9 cellular contexts compared by ENCODE assay signal in the genomic region with DNA sequence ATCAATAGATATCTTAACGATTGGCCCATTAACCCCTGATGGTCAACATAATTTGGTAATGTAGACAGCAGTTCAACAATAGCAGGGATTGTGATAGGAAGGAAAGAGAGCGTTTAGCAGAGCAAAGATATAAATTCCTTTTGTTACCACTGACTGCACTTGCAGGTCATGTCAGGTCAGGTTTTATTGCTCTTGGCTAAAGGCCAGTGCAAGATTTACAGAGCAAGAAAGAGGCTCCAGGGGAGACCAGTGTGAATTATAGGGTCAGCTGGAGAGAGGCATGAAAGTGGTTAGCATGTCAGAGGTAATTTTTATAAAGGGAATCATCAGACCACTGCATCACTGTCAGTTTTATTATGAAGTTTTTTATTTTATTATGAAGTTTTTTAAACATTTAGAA.
DNase-seq lines count a peak whose midpoint lies in the region; ATAC-seq and TF ChIP-seq lines count a peak whose summit lies in the region.
"Had no signal": no experiment of that assay in that cellular context is flagged by ENCODE, and none has a peak within 500 bp of the region (broad histone marks: within the 10 kb centered on the region; RNA-seq: fewer than 3 reads in every experiment).

No MANE protein-coding gene starts in this region.

- H3K9me3 Mint-ChIP-seq in natural killer cell treated with Interleukin-12 subunit alpha and Interleukin-12 subunit beta and Interleukin-15 and Interleukin-18, amount 100 ng/mL, for 72 hours, result peaks cover 4% of the 10 kb centered on the region
- H3K9me3 Mint-ChIP-seq: T-helper 1 cell treated with Interleukin-12 subunit alpha and Interleukin-12 subunit beta and Interleukin-4 antibody, amounts not matched to agents 30 μg/mL and 1 μg/mL, for 36 hours had no signal

- H3K36me3 ChIP-seq in RWPE2 (ENCODE audit: low read depth) (no peaks in the 10 kb centered on the region), prostate gland (no peaks in the 10 kb centered on the region)

- H3K27me3 ChIP-seq in RWPE2 (ENCODE audit: insufficient read depth, poor library complexity, severe bottlenecking) (no peaks in the 10 kb centered on the region), prostate gland (replicated peaks; ENCODE audit: insufficient read depth) (no peaks in the 10 kb centered on the region)

- intact Hi-C loops in prostate gland (cut with DNase I), result no loop called here

- H3K4me1 ChIP-seq in RWPE2 (ENCODE audit: insufficient read depth, poor library complexity, severe bottlenecking), result peaks cover 8% of the 10 kb centered on the region
- no peaks in the 10 kb centered on the region for H3K4me1 ChIP-seq in prostate gland (replicated peaks)

- no peaks in the 10 kb centered on the region for H3K36me3 Mint-ChIP-seq in natural killer cell treated with Interleukin-12 subunit alpha and Interleukin-12 subunit beta and Interleukin-15 and Interleukin-18, amount 100 ng/mL, for 72 hours

- H3K4me3 ChIP-seq in AG09309 (ENCODE audit: control insufficient read depth, low read depth, low read length) (no peak overlapping the region), HFF-Myc (replicated peaks; ENCODE audit: low read depth, low read length) (no peak overlapping the region), RWPE2 (ENCODE audit: severe bottlenecking) (no peak overlapping the region), prostate gland (no peak overlapping the region)

- peak; percentile 53; the same call in 2 of the 3 replicates for ATAC-seq in RWPE2 (ENCODE audit: low read depth)
- ATAC-seq in HG02798 (IDR thresholded peaks at IDR 0.05; ENCODE audit: poor library complexity, unreplicated experiment), result no peak
- no peak for ATAC-seq in natural killer cell treated with Interleukin-12 subunit alpha and Interleukin-12 subunit beta and Interleukin-15 and Interleukin-18, amount 100 ng/mL, for 72 hours
- ATAC-seq in GM19452 (IDR thresholded peaks at IDR 0.05; ENCODE audit: unreplicated experiment), result no peak

- H3K27ac Mint-ChIP-seq in natural killer cell treated with Interleukin-12 subunit alpha and Interleukin-12 subunit beta and Interleukin-15 and Interleukin-18, amount 100 ng/mL, for 72 hours, result no peak overlapping the region
- H3K27ac Mint-ChIP-seq: T-helper 1 cell treated with Interleukin-12 subunit alpha and Interleukin-12 subunit beta and Interleukin-4 antibody, amounts not matched to agents 30 μg/mL and 1 μg/mL, for 36 hours had no signal

- no peak for TF ChIP-seq CTCF in AG09309 (IDR thresholded peaks at IDR 0.05; ENCODE audit: control insufficient read depth, insufficient read depth, low read depth, low read length, missing control alignments)
- no peak for TF ChIP-seq CTCF in HFF-Myc (IDR thresholded peaks at IDR 0.05; ENCODE audit: low read depth, low read length, missing control alignments)
- TF ChIP-seq CTCF in RWPE2 (IDR thresholded peaks at IDR 0.05; ENCODE audit: poor library complexity, severe bottlenecking), result no peak
- TF ChIP-seq CTCF in prostate gland (IDR thresholded peaks at IDR 0.05), result no peak

- no peak for TF ChIP-seq POLR2A in prostate gland (IDR thresholded peaks at IDR 0.05)

- no peaks in the 10 kb centered on the region for H3K9me3 ChIP-seq in RWPE2 (ENCODE audit: severe bottlenecking)
- no peaks in the 10 kb centered on the region for H3K9me3 ChIP-seq in prostate gland

- 3% methylated on average over 2 of the region's 2 CpGs for WGBS in prostate gland

- DNase-seq in AG09309 (ENCODE audit: low read depth) (peak; percentile 27), HFF-Myc (ENCODE audit: extremely low read depth, low read depth) (peak; percentile 19), RWPE2 (ENCODE audit: low spot score) (no peak), fibroblast of the conjunctiva (ENCODE audit: low read depth) (peak; percentile 9), prostate gland (ENCODE audit: low spot score) (no peak)
- no peak for DNase-seq in natural killer cell treated with Interleukin-12 subunit alpha and Interleukin-12 subunit beta and Interleukin-15 and Interleukin-18, amount 100 ng/mL, for 72 hours (ENCODE audit: low spot score)

- peaks cover 5 to 16% of the 10 kb centered on the region in 2 donors for H3K27me3 Mint-ChIP-seq in natural killer cell treated with Interleukin-12 subunit alpha and Interleukin-12 subunit beta and Interleukin-15 and Interleukin-18, amount 100 ng/mL, for 72 hours

- no peak overlapping the region for H3K4me3 Mint-ChIP-seq in natural killer cell treated with Interleukin-12 subunit alpha and Interleukin-12 subunit beta and Interleukin-15 and Interleukin-18, amount 100 ng/mL, for 72 hours
- H3K4me3 Mint-ChIP-seq: T-helper 1 cell treated with Interleukin-12 subunit alpha and Interleukin-12 subunit beta and Interleukin-4 antibody, amounts not matched to agents 30 μg/mL and 1 μg/mL, for 36 hours had no signal

- no peaks in the 10 kb centered on the region for H3K4me1 Mint-ChIP-seq in natural killer cell treated with Interleukin-12 subunit alpha and Interleukin-12 subunit beta and Interleukin-15 and Interleukin-18, amount 100 ng/mL, for 72 hours (ENCODE audit: low read depth in 2 of 2)

- H3K27ac ChIP-seq in RWPE2 (ENCODE audit: poor library complexity, severe bottlenecking) (no peak overlapping the region), prostate gland (no peak overlapping the region)

Comparison
In these comparisons a context has a peak if more than half of its experiments do, and no peak if none do; other contexts are left out.
1. DNase-seq: peak in AG09309 (single experiment), HFF-Myc (single experiment) and fibroblast of the conjunctiva (single experiment); none in RWPE2 (single experiment), natural killer cell treated with Interleukin-12 subunit alpha and Interleukin-12 subunit beta and Interleukin-15 and Interleukin-18, amount 100 ng/mL, for 72 hours (single experiment) and prostate gland (single experiment).